Comparison of ENCODE assay signal across 2 cellular contexts in the genomic region with DNA sequence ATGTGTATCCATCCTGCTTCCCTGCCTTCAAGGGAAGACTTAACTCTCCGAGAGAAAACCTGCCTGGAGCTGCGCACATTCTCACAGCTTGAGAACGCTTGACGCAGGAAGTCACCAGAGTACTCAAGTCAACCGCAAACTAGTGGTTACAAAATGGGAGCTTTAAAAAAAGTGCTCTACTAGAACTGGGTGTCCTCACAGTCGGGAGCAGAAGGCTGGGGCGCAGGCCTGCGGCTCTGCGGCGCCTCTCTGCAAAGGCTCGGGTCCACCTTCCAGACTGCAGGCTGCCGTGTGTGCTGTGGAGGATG.
TF ChIP-seq lines count a peak whose summit lies in the region.

No MANE protein-coding gene starts in this region.

TF ChIP-seq in H1, 55 proteins besides CTCF, POLR2A, EP300 and RAD21:
- no peak for TF ChIP-seq SIRT6 (IDR thresholded peaks at IDR 0.05; ENCODE audit: low read length)
- no peak for TF ChIP-seq SIN3A (conservative IDR thresholded peaks at IDR 0.05 in 1 of 2, IDR thresholded peaks at IDR 0.05 in 1 of 2; ENCODE audit: low read depth in 1 of 2, low read length in 2 of 2)
- TF ChIP-seq RXRA (IDR thresholded peaks at IDR 0.05; ENCODE audit: insufficient read depth, low read depth, low read length): no peak
- no peak for TF ChIP-seq RBBP5 (IDR thresholded peaks at IDR 0.05; ENCODE audit: borderline replicate concordance, low read depth, low read length)
- TF ChIP-seq NANOG (IDR thresholded peaks at IDR 0.05; ENCODE audit: insufficient read depth, low read depth, low read length, poor library complexity, severe bottlenecking): no peak
- no peak for TF ChIP-seq BRCA1 (IDR thresholded peaks at IDR 0.05; ENCODE audit: low read depth, low read length)
- TF ChIP-seq, protein P1, sequence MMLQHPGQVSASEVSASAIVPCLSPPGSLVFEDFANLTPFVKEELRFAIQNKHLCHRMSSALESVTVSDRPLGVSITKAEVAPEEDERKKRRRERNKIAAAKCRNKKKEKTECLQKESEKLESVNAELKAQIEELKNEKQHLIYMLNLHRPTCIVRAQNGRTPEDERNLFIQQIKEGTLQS (IDR thresholded peaks at IDR 0.05; ENCODE audit: insufficient read depth, low read depth, low read length): no peak
- TF ChIP-seq E2F6 (IDR thresholded peaks at IDR 0.05): no peak
- TF ChIP-seq, protein P2, sequence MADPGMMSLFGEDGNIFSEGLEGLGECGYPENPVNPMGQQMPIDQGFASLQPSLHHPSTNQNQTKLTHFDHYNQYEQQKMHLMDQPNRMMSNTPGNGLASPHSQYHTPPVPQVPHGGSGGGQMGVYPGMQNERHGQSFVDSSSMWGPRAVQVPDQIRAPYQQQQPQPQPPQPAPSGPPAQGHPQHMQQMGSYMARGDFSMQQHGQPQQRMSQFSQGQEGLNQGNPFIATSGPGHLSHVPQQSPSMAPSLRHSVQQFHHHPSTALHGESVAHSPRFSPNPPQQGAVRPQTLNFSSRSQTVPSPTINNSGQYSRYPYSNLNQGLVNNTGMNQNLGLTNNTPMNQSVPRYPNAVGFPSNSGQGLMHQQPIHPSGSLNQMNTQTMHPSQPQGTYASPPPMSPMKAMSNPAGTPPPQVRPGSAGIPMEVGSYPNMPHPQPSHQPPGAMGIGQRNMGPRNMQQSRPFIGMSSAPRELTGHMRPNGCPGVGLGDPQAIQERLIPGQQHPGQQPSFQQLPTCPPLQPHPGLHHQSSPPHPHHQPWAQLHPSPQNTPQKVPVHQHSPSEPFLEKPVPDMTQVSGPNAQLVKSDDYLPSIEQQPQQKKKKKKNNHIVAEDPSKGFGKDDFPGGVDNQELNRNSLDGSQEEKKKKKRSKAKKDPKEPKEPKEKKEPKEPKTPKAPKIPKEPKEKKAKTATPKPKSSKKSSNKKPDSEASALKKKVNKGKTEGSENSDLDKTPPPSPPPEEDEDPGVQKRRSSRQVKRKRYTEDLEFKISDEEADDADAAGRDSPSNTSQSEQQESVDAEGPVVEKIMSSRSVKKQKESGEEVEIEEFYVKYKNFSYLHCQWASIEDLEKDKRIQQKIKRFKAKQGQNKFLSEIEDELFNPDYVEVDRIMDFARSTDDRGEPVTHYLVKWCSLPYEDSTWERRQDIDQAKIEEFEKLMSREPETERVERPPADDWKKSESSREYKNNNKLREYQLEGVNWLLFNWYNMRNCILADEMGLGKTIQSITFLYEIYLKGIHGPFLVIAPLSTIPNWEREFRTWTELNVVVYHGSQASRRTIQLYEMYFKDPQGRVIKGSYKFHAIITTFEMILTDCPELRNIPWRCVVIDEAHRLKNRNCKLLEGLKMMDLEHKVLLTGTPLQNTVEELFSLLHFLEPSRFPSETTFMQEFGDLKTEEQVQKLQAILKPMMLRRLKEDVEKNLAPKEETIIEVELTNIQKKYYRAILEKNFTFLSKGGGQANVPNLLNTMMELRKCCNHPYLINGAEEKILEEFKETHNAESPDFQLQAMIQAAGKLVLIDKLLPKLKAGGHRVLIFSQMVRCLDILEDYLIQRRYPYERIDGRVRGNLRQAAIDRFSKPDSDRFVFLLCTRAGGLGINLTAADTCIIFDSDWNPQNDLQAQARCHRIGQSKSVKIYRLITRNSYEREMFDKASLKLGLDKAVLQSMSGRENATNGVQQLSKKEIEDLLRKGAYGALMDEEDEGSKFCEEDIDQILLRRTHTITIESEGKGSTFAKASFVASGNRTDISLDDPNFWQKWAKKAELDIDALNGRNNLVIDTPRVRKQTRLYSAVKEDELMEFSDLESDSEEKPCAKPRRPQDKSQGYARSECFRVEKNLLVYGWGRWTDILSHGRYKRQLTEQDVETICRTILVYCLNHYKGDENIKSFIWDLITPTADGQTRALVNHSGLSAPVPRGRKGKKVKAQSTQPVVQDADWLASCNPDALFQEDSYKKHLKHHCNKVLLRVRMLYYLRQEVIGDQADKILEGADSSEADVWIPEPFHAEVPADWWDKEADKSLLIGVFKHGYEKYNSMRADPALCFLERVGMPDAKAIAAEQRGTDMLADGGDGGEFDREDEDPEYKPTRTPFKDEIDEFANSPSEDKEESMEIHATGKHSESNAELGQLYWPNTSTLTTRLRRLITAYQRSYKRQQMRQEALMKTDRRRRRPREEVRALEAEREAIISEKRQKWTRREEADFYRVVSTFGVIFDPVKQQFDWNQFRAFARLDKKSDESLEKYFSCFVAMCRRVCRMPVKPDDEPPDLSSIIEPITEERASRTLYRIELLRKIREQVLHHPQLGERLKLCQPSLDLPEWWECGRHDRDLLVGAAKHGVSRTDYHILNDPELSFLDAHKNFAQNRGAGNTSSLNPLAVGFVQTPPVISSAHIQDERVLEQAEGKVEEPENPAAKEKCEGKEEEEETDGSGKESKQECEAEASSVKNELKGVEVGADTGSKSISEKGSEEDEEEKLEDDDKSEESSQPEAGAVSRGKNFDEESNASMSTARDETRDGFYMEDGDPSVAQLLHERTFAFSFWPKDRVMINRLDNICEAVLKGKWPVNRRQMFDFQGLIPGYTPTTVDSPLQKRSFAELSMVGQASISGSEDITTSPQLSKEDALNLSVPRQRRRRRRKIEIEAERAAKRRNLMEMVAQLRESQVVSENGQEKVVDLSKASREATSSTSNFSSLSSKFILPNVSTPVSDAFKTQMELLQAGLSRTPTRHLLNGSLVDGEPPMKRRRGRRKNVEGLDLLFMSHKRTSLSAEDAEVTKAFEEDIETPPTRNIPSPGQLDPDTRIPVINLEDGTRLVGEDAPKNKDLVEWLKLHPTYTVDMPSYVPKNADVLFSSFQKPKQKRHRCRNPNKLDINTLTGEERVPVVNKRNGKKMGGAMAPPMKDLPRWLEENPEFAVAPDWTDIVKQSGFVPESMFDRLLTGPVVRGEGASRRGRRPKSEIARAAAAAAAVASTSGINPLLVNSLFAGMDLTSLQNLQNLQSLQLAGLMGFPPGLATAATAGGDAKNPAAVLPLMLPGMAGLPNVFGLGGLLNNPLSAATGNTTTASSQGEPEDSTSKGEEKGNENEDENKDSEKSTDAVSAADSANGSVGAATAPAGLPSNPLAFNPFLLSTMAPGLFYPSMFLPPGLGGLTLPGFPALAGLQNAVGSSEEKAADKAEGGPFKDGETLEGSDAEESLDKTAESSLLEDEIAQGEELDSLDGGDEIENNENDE (IDR thresholded peaks at IDR 0.05; ENCODE audit: insufficient replicate concordance, low read length): no peak
- no peak for TF ChIP-seq SUZ12 (IDR thresholded peaks at IDR 0.05; ENCODE audit: low read length)
- TF ChIP-seq CBX5 (IDR thresholded peaks at IDR 0.05; ENCODE audit: low read depth, low read length): no peak
- TF ChIP-seq JUN (IDR thresholded peaks at IDR 0.05; ENCODE audit: low read depth, low read length): no peak
- TF ChIP-seq SP1 (IDR thresholded peaks at IDR 0.05; ENCODE audit: low read depth, low read length): no peak

TF ChIP-seq in HEK293T, 16 proteins besides CTCF, POLR2A, EP300 and RAD21:
- TF ChIP-seq CTBP1 (IDR thresholded peaks at IDR 0.05; ENCODE audit: borderline replicate concordance) (no peak), PKNOX1 (IDR thresholded peaks at IDR 0.05) (no peak), FOXM1 (IDR thresholded peaks at IDR 0.05; ENCODE audit: borderline replicate concordance) (no peak), L3MBTL2 (conservative IDR thresholded peaks at IDR 0.05) (no peak), NFRKB (IDR thresholded peaks at IDR 0.05) (no peak), ELF4 (IDR thresholded peaks at IDR 0.05) (no peak), ZNF384 (IDR thresholded peaks at IDR 0.05) (no peak), TARDBP (IDR thresholded peaks at IDR 0.05) (no peak), FOXA1 (IDR thresholded peaks at IDR 0.05) (no peak), SP1 (IDR thresholded peaks at IDR 0.05) (no peak), BHLHE40 (IDR thresholded peaks at IDR 0.05; ENCODE audit: borderline replicate concordance) (no peak), ARNT (IDR thresholded peaks at IDR 0.05) (no peak), SUZ12 (IDR thresholded peaks at IDR 0.05) (no peak)
